2 cellular contexts compared by ENCODE assay signal in the genomic region with DNA sequence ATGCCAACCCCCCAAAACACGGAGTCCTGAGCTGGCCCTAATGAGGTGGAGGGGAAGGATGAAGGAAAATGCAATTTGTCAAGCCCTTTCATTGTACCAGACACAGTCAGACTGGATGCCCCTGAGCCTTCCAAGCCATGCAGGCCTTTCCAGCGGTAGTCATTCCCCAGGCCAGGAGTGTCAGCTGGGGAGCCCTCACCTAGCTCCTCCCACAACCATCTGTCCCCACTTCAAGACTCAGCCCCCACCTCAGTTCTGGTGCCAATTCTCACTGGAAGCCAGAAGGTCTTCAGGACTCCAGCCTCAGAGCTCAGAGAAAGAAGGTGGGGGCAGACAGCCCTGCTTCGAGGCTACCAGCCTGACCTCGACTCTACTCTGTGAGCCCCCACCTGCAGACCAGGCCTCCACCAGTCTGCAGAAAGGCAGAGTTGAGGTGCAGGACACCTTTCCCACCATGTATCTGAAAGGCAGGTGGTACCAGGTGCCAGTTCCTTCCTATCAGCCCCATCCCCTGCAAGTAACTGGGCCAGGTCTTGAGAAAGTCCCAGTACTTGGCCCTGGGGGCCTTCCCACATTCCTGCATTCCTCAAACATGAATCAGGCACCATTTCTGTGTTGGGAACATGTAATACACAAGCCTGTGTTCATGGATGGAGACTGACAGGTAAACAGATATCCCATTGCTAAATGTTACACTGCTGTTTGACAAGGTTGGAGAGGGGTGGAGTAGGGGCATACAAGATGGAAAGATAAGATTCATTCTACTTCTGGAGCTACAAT.
TF ChIP-seq lines count a peak whose summit lies in the region.

No MANE protein-coding gene starts in this region.

TF ChIP-seq in A549, 52 proteins besides CTCF, POLR2A, EP300 and RAD21 (continued from another document):
- TF ChIP-seq, protein P1, sequence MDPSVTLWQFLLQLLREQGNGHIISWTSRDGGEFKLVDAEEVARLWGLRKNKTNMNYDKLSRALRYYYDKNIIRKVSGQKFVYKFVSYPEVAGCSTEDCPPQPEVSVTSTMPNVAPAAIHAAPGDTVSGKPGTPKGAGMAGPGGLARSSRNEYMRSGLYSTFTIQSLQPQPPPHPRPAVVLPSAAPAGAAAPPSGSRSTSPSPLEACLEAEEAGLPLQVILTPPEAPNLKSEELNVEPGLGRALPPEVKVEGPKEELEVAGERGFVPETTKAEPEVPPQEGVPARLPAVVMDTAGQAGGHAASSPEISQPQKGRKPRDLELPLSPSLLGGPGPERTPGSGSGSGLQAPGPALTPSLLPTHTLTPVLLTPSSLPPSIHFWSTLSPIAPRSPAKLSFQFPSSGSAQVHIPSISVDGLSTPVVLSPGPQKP (IDR thresholded peaks at IDR 0.05; ENCODE audit: low read depth, low read length), result no peak
- TF ChIP-seq, protein P2, sequence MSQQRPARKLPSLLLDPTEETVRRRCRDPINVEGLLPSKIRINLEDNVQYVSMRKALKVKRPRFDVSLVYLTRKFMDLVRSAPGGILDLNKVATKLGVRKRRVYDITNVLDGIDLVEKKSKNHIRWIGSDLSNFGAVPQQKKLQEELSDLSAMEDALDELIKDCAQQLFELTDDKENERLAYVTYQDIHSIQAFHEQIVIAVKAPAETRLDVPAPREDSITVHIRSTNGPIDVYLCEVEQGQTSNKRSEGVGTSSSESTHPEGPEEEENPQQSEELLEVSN (IDR thresholded peaks at IDR 0.05; ENCODE audit: borderline replicate concordance, low read depth), result no peak

TF ChIP-seq in HepG2, 621 proteins besides CTCF, POLR2A, EP300 and RAD21 (continued from another document):
- TF ChIP-seq ZNF644 (CRISPR knock-in tag; IDR thresholded peaks at IDR 0.05; ENCODE audit: low read depth) (no peak), ZNF749 (CRISPR knock-in tag; IDR thresholded peaks at IDR 0.05; ENCODE audit: borderline replicate concordance) (no peak), TRIM24 (CRISPR knock-in tag; IDR thresholded peaks at IDR 0.05) (no peak), GTF3A (CRISPR knock-in tag; conservative IDR thresholded peaks at IDR 0.05) (no peak), SOX6 (IDR thresholded peaks at IDR 0.05) (no peak), SOX6 (CRISPR knock-in tag; IDR thresholded peaks at IDR 0.05) (no peak), ZSCAN9 (CRISPR knock-in tag; IDR thresholded peaks at IDR 0.05; ENCODE audit: borderline replicate concordance) (no peak), MED1 (CRISPR knock-in tag; IDR thresholded peaks at IDR 0.05) (no peak), SNAI1 (CRISPR knock-in tag; IDR thresholded peaks at IDR 0.05; ENCODE audit: borderline replicate concordance) (no peak)
TF ChIP-seq in HepG2: peak in this region for 0.
